ENCODE assay signal across 18 cellular contexts in the genomic region with DNA sequence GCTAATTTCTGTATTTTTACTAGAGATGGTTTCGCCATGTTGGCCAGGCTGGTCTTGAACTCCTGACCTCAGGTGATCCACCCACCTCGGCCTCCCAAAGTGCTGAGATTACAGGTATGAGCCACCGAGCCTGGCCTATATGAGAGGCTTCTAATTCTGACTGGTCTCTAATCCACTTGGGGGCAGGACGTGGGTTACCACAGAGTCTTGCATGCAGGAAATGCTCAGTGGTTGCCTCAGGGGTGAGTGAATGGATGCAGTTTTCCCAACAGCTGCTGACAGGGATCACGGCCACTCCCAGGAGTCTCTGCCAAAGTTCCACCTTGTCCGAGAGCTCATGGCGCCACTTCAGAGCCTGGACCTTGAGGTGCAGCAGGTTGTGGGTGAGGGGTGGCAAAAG. TPM values are rescaled to one million over a fixed set of nuclear protein-coding genes. Genes with fewer than 3 reads are reported as not detected.
DNase-seq lines count a peak whose midpoint lies in the region; ATAC-seq and TF ChIP-seq lines count a peak whose summit lies in the region.
"Had no signal": no experiment of that assay in that cellular context is flagged by ENCODE, and none has a peak within 500 bp of the region (broad histone marks: within the 10 kb centered on the region; RNA-seq: fewer than 3 reads in every experiment).

No MANE protein-coding gene starts in this region.

- ATAC-seq in activated T-helper 17 cell treated with anti-CD3 and anti-CD28 coated beads, Interleukin-2, amount 50 U/mL, for 72 hours (replicated peaks), result peak; percentile 52
- ATAC-seq in lower lobe of right lung, result no peak
- no peak for ATAC-seq in HG03039 (IDR thresholded peaks at IDR 0.05; ENCODE audit: unreplicated experiment)
- ATAC-seq: GM23338 had no signal

- H3K9me3 Mint-ChIP-seq in activated T-helper 17 cell treated with anti-CD3 and anti-CD28 coated beads, Interleukin-2, amount 50 U/mL, for 72 hours, result no peaks in the 10 kb centered on the region
- H3K9me3 Mint-ChIP-seq: GM23338 had no signal

- H3K27ac Mint-ChIP-seq in activated T-helper 17 cell treated with anti-CD3 and anti-CD28 coated beads, Interleukin-2, amount 50 U/mL, for 72 hours, result no peak overlapping the region
- H3K27ac Mint-ChIP-seq: GM23338 had no signal

- no peak overlapping the region for H3K4me3 Mint-ChIP-seq in activated T-helper 17 cell treated with anti-CD3 and anti-CD28 coated beads, Interleukin-2, amount 50 U/mL, for 72 hours
- H3K4me3 Mint-ChIP-seq: GM23338 had no signal

- peaks cover 5% of the 10 kb centered on the region for H3K4me1 ChIP-seq in lower lobe of right lung
- H3K4me1 ChIP-seq: BE2C, colonic mucosa, sigmoid colon, suprapubic skin had no signal

- H3K4me3 ChIP-seq in lower lobe of right lung, result no peak overlapping the region
- H3K4me3 ChIP-seq: colonic mucosa, GM23338, sigmoid colon, SK-N-MC, suprapubic skin had no signal

- no peaks in the 10 kb centered on the region for H3K27me3 ChIP-seq in lower lobe of right lung (ENCODE audit: low read depth)
- H3K27me3 ChIP-seq: BE2C, colonic mucosa, sigmoid colon, suprapubic skin had no signal

- H3K27ac ChIP-seq in lower lobe of right lung, result no peak overlapping the region
- H3K27ac ChIP-seq: colonic mucosa, sigmoid colon, SK-N-MC, suprapubic skin had no signal

- no peak for TF ChIP-seq CTCF in lower lobe of right lung (IDR thresholded peaks at IDR 0.05)

- H3K36me3 ChIP-seq in lower lobe of right lung, result no peaks in the 10 kb centered on the region
- H3K36me3 ChIP-seq: BE2C, colonic mucosa, sigmoid colon, suprapubic skin had no signal

- H3K36me3 Mint-ChIP-seq in activated T-helper 17 cell treated with anti-CD3 and anti-CD28 coated beads, Interleukin-2, amount 50 U/mL, for 72 hours (ENCODE audit: low read depth), result no peaks in the 10 kb centered on the region

- H3K9me3 ChIP-seq in lower lobe of right lung, result no peaks in the 10 kb centered on the region
- H3K9me3 ChIP-seq: BE2C, colonic mucosa, sigmoid colon, suprapubic skin had no signal

- no peaks in the 10 kb centered on the region for H3K27me3 Mint-ChIP-seq in activated T-helper 17 cell treated with anti-CD3 and anti-CD28 coated beads, Interleukin-2, amount 50 U/mL, for 72 hours

- DNase-seq in stimulated activated CD4-positive, alpha-beta T cell treated with anti-CD3 and anti-CD28 coated beads, Interleukin-15, amount 100 ng/mL, for 24 hours, result peak; percentile 9
- no peak for DNase-seq in stimulated activated CD4-positive, alpha-beta T cell treated with anti-CD3 and anti-CD28 coated beads, Interleukin-4, amount 100 ng/mL, for 24 hours
- peak; percentile 57 for DNase-seq in LHCN-M2 (ENCODE audit: low read depth)
- no peak for DNase-seq in lower lobe of right lung
- no peak for DNase-seq in NCI-H69 (lab: John Stamatoyannopoulos, UW)
- DNase-seq: activated CD8-positive, alpha-beta memory T cell treated with anti-CD3 and anti-CD28 coated beads for 24 hours; activated effector memory CD4-positive, alpha-beta T cell treated with Interleukin-2 at 50 U/mL for 16 hours; BE2C; colonic mucosa; NCI-H1092; NCI-H2107; NCI-H526; sigmoid colon had no signal

- intact Hi-C loops in lower lobe of right lung (cut with DNase I), result loop anchor here (10.0 kb wide), 1 partner anchor 101 kb away; a partner anchor contains a TSS

- no peaks in the 10 kb centered on the region for H3K4me1 Mint-ChIP-seq in activated T-helper 17 cell treated with anti-CD3 and anti-CD28 coated beads, Interleukin-2, amount 50 U/mL, for 72 hours
- H3K4me1 Mint-ChIP-seq: GM23338 had no signal

RNA-seq across cellular contexts. Expression of a gene that starts 6.4 kb away (rescaled TPM):
- 12.8 and 14.6 TPM in 2 replicates for total RNA-seq in LHCN-M2 (2014; rRNA removed)
- polyA plus RNA-seq in LHCN-M2 (2012), result 8.8 TPM
- 10 to 100 TPM in 1 of 2 donors, 1 to 10 TPM in 1; 8.4 to 18.2 TPM for total RNA-seq in activated T-helper 17 cell treated with anti-CD3 and anti-CD28 coated beads, Interleukin-2, amount 50 U/mL, for 72 hours
- total RNA-seq in lower lobe of right lung, result 9.0 TPM

RNA-seq across cellular contexts. Expression of a gene that starts 22.5 kb away (rescaled TPM):
- 1,186 and 1,216 TPM in 2 replicates for total RNA-seq in LHCN-M2 (2014; rRNA removed)
- 2,067 TPM for polyA plus RNA-seq in LHCN-M2 (2012)
- total RNA-seq in activated T-helper 17 cell treated with anti-CD3 and anti-CD28 coated beads, Interleukin-2, amount 50 U/mL, for 72 hours, result 1,000 to 10,000 TPM; 1,667 to 1,900 TPM
- 1,025 TPM for total RNA-seq in lower lobe of right lung

RNA-seq across cellular contexts. Expression of a gene that starts 51.2 kb away (rescaled TPM):
- total RNA-seq in LHCN-M2 (2014; rRNA removed) (16.8 and 17.5 TPM in 2 replicates), lower lobe of right lung (17.0 TPM)
- polyA plus RNA-seq in LHCN-M2 (2012), result 42.5 TPM
- total RNA-seq in activated T-helper 17 cell treated with anti-CD3 and anti-CD28 coated beads, Interleukin-2, amount 50 U/mL, for 72 hours, result 1 to 10 TPM in 1 of 2 donors, under 1 TPM in 1; 0.80 to 1.8 TPM

Comparison
In these comparisons a context has a peak if more than half of its experiments do, and no peak if none do; other contexts are left out.
1. DNase-seq: peak in stimulated activated CD4-positive, alpha-beta T cell treated with anti-CD3 and anti-CD28 coated beads, Interleukin-15, amount 100 ng/mL, for 24 hours (single experiment) and LHCN-M2 (single experiment); none in stimulated activated CD4-positive, alpha-beta T cell treated with anti-CD3 and anti-CD28 coated beads, Interleukin-4, amount 100 ng/mL, for 24 hours (single experiment), lower lobe of right lung (single experiment) and NCI-H69 (single experiment).